Comparison of ENCODE assay signal across 1 cellular context in genomic region chr1:119744598-119744942, GRCh38.
TF ChIP-seq lines count a peak whose summit lies in the region.

No MANE protein-coding gene starts in this region.

TF ChIP-seq in K562, 482 proteins besides CTCF, POLR2A, EP300 and RAD21 (continued from another document):
- no peak for TF ChIP-seq FOXA3 (CRISPR knock-in tag; conservative IDR thresholded peaks at IDR 0.05 in 1 of 2, IDR thresholded peaks at IDR 0.05 in 1 of 2)
- TF ChIP-seq ZBTB9 (CRISPR knock-in tag; IDR thresholded peaks at IDR 0.05): 0 out of 2 replicates have a peak, but pooled peaks have one; percentile 9
- TF ChIP-seq POLR2B (IDR thresholded peaks at IDR 0.05; ENCODE audit: low read depth, partially characterized antibody): peak; percentile 41
- TF ChIP-seq CHAMP1 (IDR thresholded peaks at IDR 0.05): no peak
- TF ChIP-seq HES1 (IDR thresholded peaks at IDR 0.05; ENCODE audit: low read depth): no peak
- TF ChIP-seq POLR2AphosphoS2 (IDR thresholded peaks at IDR 0.05; ENCODE audit: low read length): peak; percentile 62; the same call in 1 of the 2 replicates
- no peak for TF ChIP-seq FOXO4 (CRISPR knock-in tag; IDR thresholded peaks at IDR 0.05)
